In genomic region chr6:124535746-124536145, GRCh38 we compare ENCODE assay signal across 16 cellular contexts.
DNase-seq lines count a peak whose midpoint lies in the region; ATAC-seq and TF ChIP-seq lines count a peak whose summit lies in the region.
"Had no signal": no experiment of that assay in that cellular context is flagged by ENCODE, and none has a peak within 500 bp of the region (broad histone marks: within the 10 kb centered on the region; RNA-seq: fewer than 3 reads in every experiment).

No MANE protein-coding gene starts in this region.

- no peak for TF ChIP-seq POLR2A in esophagus muscularis mucosa (IDR thresholded peaks at IDR 0.05; ENCODE audit: low read depth)

- no peak for TF ChIP-seq CTCF in brain microvascular endothelial cell (IDR thresholded peaks at IDR 0.05; ENCODE audit: low read depth, low read length, missing control alignments)
- no peak for TF ChIP-seq CTCF in esophagus muscularis mucosa (IDR thresholded peaks at IDR 0.05)

- intact Hi-C loops in esophagus muscularis mucosa (cut with DNase I) = no loop called here

- H3K4me1 ChIP-seq in esophagus muscularis mucosa = no peaks in the 10 kb centered on the region

- TF ChIP-seq EP300 in esophagus muscularis mucosa (IDR thresholded peaks at IDR 0.05) = no peak

- H3K36me3 ChIP-seq in brain microvascular endothelial cell (replicated peaks) = no peaks in the 10 kb centered on the region
- H3K36me3 ChIP-seq in esophagus muscularis mucosa = no peaks in the 10 kb centered on the region
- H3K36me3 ChIP-seq: ovary had no signal

- in situ Hi-C loops in brain microvascular endothelial cell (cut with HindIII; ENCODE audit: low pct_ligation_motif_present, low sequenced_read_pairs) = no loop called here

- no peaks in the 10 kb centered on the region for H3K27me3 ChIP-seq in brain microvascular endothelial cell (replicated peaks)
- no peaks in the 10 kb centered on the region for H3K27me3 ChIP-seq in esophagus muscularis mucosa
- H3K27me3 ChIP-seq: ovary had no signal

- DNase-seq in COLO829 (ENCODE audit: low spot score) (peak; percentile 57), M059J (ENCODE audit: low read depth) (peak; percentile 98), brain microvascular endothelial cell (peak; percentile 70), kidney tubule cell (ENCODE audit: low spot score) (peak; percentile 82), NCI-H2196 (lab: John Stamatoyannopoulos, UW; ENCODE audit: unreplicated experiment) (no peak), esophagus muscularis mucosa (ENCODE audit: extremely low spot score) (no peak)
- no peak for DNase-seq in activated T-cell treated with anti-CD3 and anti-CD28 coated beads, Interleukin-2, amount 50 U/mL, for 48 hours
- DNase-seq: activated CD4-positive, alpha-beta memory T cell treated with anti-CD3 and anti-CD28 coated beads, Interleukin-2, amount 10 ng/mL, durations not matched to agents 7 days and 5 days; activated naive CD4-positive, alpha-beta T cell treated with anti-CD3 and anti-CD28 coated beads, Interleukin-2, amount 50 U/mL, for 16 hours; DND-41; H9; NCI-H2029; T-helper 2 cell had no signal

- no peak for ATAC-seq in GM19395 (IDR thresholded peaks at IDR 0.05; ENCODE audit: unreplicated experiment)

- H3K27ac ChIP-seq in brain microvascular endothelial cell = no peak overlapping the region
- H3K27ac ChIP-seq in esophagus muscularis mucosa (replicated peaks in 1 of 4) = no peak overlapping the region
- H3K27ac ChIP-seq: ovary had no signal

- H3K4me3 ChIP-seq in brain microvascular endothelial cell (ENCODE audit: low read depth, low read length) (no peak overlapping the region), esophagus muscularis mucosa (no peak overlapping the region)
- H3K4me3 ChIP-seq: lung, ovary had no signal

- WGBS in esophagus muscularis mucosa = 64% methylated on average over 9 of the region's 9 CpGs

- no peaks in the 10 kb centered on the region for H3K9me3 ChIP-seq in esophagus muscularis mucosa
- H3K9me3 ChIP-seq: ovary had no signal

Comparison
In these comparisons a context has a peak if more than half of its experiments do, and no peak if none do; other contexts are left out.
1. DNase-seq: peak in COLO829 (single experiment), M059J (single experiment), brain microvascular endothelial cell (single experiment) and kidney tubule cell (single experiment); none in activated T-cell treated with anti-CD3 and anti-CD28 coated beads, Interleukin-2, amount 50 U/mL, for 48 hours (0 of 2), NCI-H2196 (single experiment) and esophagus muscularis mucosa (single experiment).